1 cellular context compared by ENCODE assay signal in genomic region chr3:50134367-50134766, GRCh38.
TF ChIP-seq lines count a peak whose summit lies in the region.

No MANE protein-coding gene starts in this region.

TF ChIP-seq in HepG2, 621 proteins besides CTCF, POLR2A, EP300 and RAD21:
- TF ChIP-seq FOXC1 (CRISPR knock-in tag; IDR thresholded peaks at IDR 0.05; ENCODE audit: borderline replicate concordance) (no peak), SETDB1 (CRISPR knock-in tag; IDR thresholded peaks at IDR 0.05; ENCODE audit: borderline replicate concordance) (no peak), SP140L (CRISPR knock-in tag; IDR thresholded peaks at IDR 0.05; ENCODE audit: borderline replicate concordance) (no peak)
- TF ChIP-seq, protein P1, sequence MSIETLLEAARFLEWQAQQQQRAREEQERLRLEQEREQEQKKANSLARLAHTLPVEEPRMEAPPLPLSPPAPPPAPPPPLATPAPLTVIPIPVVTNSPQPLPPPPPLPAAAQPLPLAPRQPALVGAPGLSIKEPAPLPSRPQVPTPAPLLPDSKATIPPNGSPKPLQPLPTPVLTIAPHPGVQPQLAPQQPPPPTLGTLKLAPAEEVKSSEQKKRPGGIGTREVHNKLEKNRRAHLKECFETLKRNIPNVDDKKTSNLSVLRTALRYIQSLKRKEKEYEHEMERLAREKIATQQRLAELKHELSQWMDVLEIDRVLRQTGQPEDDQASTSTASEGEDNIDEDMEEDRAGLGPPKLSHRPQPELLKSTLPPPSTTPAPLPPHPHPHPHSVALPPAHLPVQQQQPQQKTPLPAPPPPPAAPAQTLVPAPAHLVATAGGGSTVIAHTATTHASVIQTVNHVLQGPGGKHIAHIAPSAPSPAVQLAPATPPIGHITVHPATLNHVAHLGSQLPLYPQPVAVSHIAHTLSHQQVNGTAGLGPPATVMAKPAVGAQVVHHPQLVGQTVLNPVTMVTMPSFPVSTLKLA (IDR thresholded peaks at IDR 0.05) = peak; percentile 38; the same call in 1 of the 2 replicates
TF ChIP-seq in HepG2: peak in this region for 1.
